ENCODE assay signal across 1 cellular context in the genomic region with DNA sequence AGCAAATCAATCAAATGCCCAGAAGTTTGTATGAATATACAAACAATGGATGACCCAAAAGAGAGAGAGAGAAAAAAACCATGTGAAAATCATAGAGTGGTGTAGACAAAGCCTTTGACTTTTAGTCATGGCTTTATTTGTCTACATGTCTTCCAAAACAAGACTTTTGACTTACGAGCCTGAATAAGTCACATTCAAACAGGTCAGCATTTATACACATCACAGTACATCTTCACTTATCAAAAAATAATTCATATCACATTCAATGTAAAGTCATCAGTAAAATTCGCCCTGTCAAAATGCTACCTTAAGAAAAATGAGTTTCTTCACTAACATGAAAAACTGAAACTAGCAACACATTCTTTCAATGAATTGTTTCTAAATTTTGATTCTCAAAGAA.
TF ChIP-seq lines count a peak whose summit lies in the region.

No MANE protein-coding gene starts in this region.

TF ChIP-seq in HepG2, 621 proteins besides CTCF, POLR2A, EP300 and RAD21:
- TF ChIP-seq MAFF (IDR thresholded peaks at IDR 0.05; ENCODE audit: low read depth, low read length) = peak; percentile 53; the same call in 1 of the 2 replicates
- no peak for TF ChIP-seq ZNF607 (CRISPR knock-in tag; IDR thresholded peaks at IDR 0.05; ENCODE audit: borderline replicate concordance)
- TF ChIP-seq MAFK (conservative IDR thresholded peaks at IDR 0.05 in 1 of 2, IDR thresholded peaks at IDR 0.05 in 1 of 2; ENCODE audit: low read length in 2 of 2) = peak; percentile 46 to 65
- TF ChIP-seq, protein P1, sequence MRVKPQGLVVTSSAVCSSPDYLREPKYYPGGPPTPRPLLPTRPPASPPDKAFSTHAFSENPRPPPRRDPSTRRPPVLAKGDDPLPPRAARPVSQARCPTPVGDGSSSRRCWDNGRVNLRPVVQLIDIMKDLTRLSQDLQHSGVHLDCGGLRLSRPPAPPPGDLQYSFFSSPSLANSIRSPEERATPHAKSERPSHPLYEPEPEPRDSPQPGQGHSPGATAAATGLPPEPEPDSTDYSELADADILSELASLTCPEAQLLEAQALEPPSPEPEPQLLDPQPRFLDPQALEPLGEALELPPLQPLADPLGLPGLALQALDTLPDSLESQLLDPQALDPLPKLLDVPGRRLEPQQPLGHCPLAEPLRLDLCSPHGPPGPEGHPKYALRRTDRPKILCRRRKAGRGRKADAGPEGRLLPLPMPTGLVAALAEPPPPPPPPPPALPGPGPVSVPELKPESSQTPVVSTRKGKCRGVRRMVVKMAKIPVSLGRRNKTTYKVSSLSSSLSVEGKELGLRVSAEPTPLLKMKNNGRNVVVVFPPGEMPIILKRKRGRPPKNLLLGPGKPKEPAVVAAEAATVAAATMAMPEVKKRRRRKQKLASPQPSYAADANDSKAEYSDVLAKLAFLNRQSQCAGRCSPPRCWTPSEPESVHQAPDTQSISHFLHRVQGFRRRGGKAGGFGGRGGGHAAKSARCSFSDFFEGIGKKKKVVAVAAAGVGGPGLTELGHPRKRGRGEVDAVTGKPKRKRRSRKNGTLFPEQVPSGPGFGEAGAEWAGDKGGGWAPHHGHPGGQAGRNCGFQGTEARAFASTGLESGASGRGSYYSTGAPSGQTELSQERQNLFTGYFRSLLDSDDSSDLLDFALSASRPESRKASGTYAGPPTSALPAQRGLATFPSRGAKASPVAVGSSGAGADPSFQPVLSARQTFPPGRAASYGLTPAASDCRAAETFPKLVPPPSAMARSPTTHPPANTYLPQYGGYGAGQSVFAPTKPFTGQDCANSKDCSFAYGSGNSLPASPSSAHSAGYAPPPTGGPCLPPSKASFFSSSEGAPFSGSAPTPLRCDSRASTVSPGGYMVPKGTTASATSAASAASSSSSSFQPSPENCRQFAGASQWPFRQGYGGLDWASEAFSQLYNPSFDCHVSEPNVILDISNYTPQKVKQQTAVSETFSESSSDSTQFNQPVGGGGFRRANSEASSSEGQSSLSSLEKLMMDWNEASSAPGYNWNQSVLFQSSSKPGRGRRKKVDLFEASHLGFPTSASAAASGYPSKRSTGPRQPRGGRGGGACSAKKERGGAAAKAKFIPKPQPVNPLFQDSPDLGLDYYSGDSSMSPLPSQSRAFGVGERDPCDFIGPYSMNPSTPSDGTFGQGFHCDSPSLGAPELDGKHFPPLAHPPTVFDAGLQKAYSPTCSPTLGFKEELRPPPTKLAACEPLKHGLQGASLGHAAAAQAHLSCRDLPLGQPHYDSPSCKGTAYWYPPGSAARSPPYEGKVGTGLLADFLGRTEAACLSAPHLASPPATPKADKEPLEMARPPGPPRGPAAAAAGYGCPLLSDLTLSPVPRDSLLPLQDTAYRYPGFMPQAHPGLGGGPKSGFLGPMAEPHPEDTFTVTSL (CRISPR knock-in tag; IDR thresholded peaks at IDR 0.05; ENCODE audit: borderline replicate concordance) = no peak
- TF ChIP-seq CEBPB (IDR thresholded peaks at IDR 0.05; ENCODE audit: borderline replicate concordance, low read depth, low read length) = 0 out of 2 replicates have a peak, but pooled peaks have one; percentile 8
TF ChIP-seq in HepG2: peak in this region for 3.
